Comparison of ENCODE assay signal across 18 cellular contexts in genomic region chr12:29510591-29511174, GRCh38. TPM values are rescaled to one million over a fixed set of nuclear protein-coding genes. Genes with fewer than 3 reads are reported as not detected.
DNase-seq lines count a peak whose midpoint lies in the region; ATAC-seq and TF ChIP-seq lines count a peak whose summit lies in the region.
"Had no signal": no experiment of that assay in that cellular context is flagged by ENCODE, and none has a peak within 500 bp of the region (broad histone marks: within the 10 kb centered on the region; RNA-seq: fewer than 3 reads in every experiment).

No MANE protein-coding gene starts in this region.

- H3K36me3 Mint-ChIP-seq in WTC11 (peaks cover 6% of the 10 kb centered on the region; the same call in 1 of the 2 replicates), nephron progenitor cell (ENCODE audit: low read depth) (no peaks in the 10 kb centered on the region)
- no peaks in the 10 kb centered on the region for H3K36me3 Mint-ChIP-seq in activated CD8-positive, alpha-beta T cell treated with anti-CD3 and anti-CD28 coated beads for 36 hours (ENCODE audit: low read depth)
- H3K36me3 Mint-ChIP-seq: CD4-positive, alpha-beta memory T cell had no signal

- H3K27ac Mint-ChIP-seq in WTC11 (peak overlapping the region; percentile 48; the same call in 1 of the 2 replicates), nephron progenitor cell (peak overlapping the region; percentile 10)
- no peak overlapping the region for H3K27ac Mint-ChIP-seq in activated CD8-positive, alpha-beta T cell treated with anti-CD3 and anti-CD28 coated beads for 36 hours

- H3K4me3 Mint-ChIP-seq in WTC11 (no peak overlapping the region), nephron progenitor cell (no peak overlapping the region)
- H3K4me3 Mint-ChIP-seq in activated CD8-positive, alpha-beta T cell treated with anti-CD3 and anti-CD28 coated beads for 36 hours = no peak overlapping the region
- H3K4me3 Mint-ChIP-seq: CD4-positive, alpha-beta memory T cell had no signal

- intact Hi-C loops in activated CD8-positive, alpha-beta T cell treated with anti-CD3 and anti-CD28 coated beads for 36 hours (cut with micrococcal nuclease) = no loop called here

- ATAC-seq in WTC11 (peak; percentile 34; the same call in 1 of the 2 replicates), GM18517 (IDR thresholded peaks at IDR 0.05; ENCODE audit: unreplicated experiment) (no peak)
- no peak for ATAC-seq in activated CD8-positive, alpha-beta T cell treated with anti-CD3 and anti-CD28 coated beads for 36 hours
- ATAC-seq: Right ventricle myocardium inferior had no signal

- peak; percentile 36 for DNase-seq in NCI-H1105 treated with DMSO at 0.1 percent for 48 hours (lab: John Stamatoyannopoulos, UW)
- no peak for DNase-seq in NCI-H1105 (lab: John Stamatoyannopoulos, UW)
- DNase-seq in WTC11 (ENCODE audit: low spot score) = no peak
- DNase-seq in fibroblast of peridontal ligament (ENCODE audit: extremely low read depth) = peak; percentile 14
- DNase-seq in nephron progenitor cell = no peak
- no peak for DNase-seq in NCI-H1417 treated with DMSO at 0.1 percent for 48 hours (lab: John Stamatoyannopoulos, UW)
- no peak for DNase-seq in activated CD8-positive, alpha-beta T cell treated with anti-CD3 and anti-CD28 coated beads for 36 hours
- DNase-seq: 8988T; Calu3; CD4-positive, alpha-beta memory T cell; NCI-H187 treated with DMSO at 0.1 percent for 48 hours; NCI-H226; NCI-H510A treated with DMSO at 0.1 percent for 48 hours; NCI-H82 had no signal

- H3K9me3 Mint-ChIP-seq in WTC11 (no peaks in the 10 kb centered on the region), nephron progenitor cell (no peaks in the 10 kb centered on the region)
- no peaks in the 10 kb centered on the region for H3K9me3 Mint-ChIP-seq in activated CD8-positive, alpha-beta T cell treated with anti-CD3 and anti-CD28 coated beads for 36 hours
- H3K9me3 Mint-ChIP-seq: CD4-positive, alpha-beta memory T cell had no signal

- H3K27me3 Mint-ChIP-seq in WTC11 (ENCODE audit: low read depth) (no peaks in the 10 kb centered on the region), nephron progenitor cell (ENCODE audit: low read depth, poor library complexity) (no peaks in the 10 kb centered on the region)
- H3K27me3 Mint-ChIP-seq in activated CD8-positive, alpha-beta T cell treated with anti-CD3 and anti-CD28 coated beads for 36 hours = peaks cover 15% of the 10 kb centered on the region

- POLR2A ChIA-PET in WTC11 (lab: Charles Lee) = no interaction called here
- POLR2A ChIA-PET in activated CD8-positive, alpha-beta T cell treated with anti-CD3 and anti-CD28 coated beads for 36 hours (lab: Charles Lee) = no interaction called here

- TF ChIP-seq CTCF in WTC11 (IDR thresholded peaks at IDR 0.05) = no peak
- no peak for TF ChIP-seq CTCF in nephron progenitor cell (IDR thresholded peaks at IDR 0.05)
- TF ChIP-seq CTCF in activated CD8-positive, alpha-beta T cell treated with anti-CD3 and anti-CD28 coated beads for 36 hours (IDR thresholded peaks at IDR 0.05) = no peak

- CTCF ChIA-PET in WTC11 (lab: Charles Lee) = interaction anchor here (0.8 kb wide), 1 partner anchor 209 kb away, joined by 3 read pairs; no protein-coding TSS in a partner anchor
- CTCF ChIA-PET in activated CD8-positive, alpha-beta T cell treated with anti-CD3 and anti-CD28 coated beads for 36 hours (lab: Charles Lee) = interaction anchor here (1.4 to 1.5 kb wide), 2 partner anchors 8 to 11 kb away, joined by 4 to 6 read pairs; no protein-coding TSS in a partner anchor

- peaks cover 2% of the 10 kb centered on the region; the same call in 1 of the 2 replicates for H3K4me1 Mint-ChIP-seq in WTC11
- peaks cover 16% of the 10 kb centered on the region for H3K4me1 Mint-ChIP-seq in nephron progenitor cell
- H3K4me1 Mint-ChIP-seq in activated CD8-positive, alpha-beta T cell treated with anti-CD3 and anti-CD28 coated beads for 36 hours (ENCODE audit: low read depth) = no peaks in the 10 kb centered on the region
- H3K4me1 Mint-ChIP-seq: CD4-positive, alpha-beta memory T cell had no signal

TF ChIP-seq in WTC11, 78 proteins besides CTCF, POLR2A, EP300 and RAD21:
- TF ChIP-seq IRF1 (CRISPR knock-in tag; IDR thresholded peaks at IDR 0.05) = no peak
- TF ChIP-seq AR (CRISPR knock-in tag; IDR thresholded peaks at IDR 0.05) = no peak
- no peak for TF ChIP-seq ZNF423 (CRISPR knock-in tag; IDR thresholded peaks at IDR 0.05)
- no peak for TF ChIP-seq STAT6 (CRISPR knock-in tag; conservative IDR thresholded peaks at IDR 0.05; ENCODE audit: low read depth)
- TF ChIP-seq ZNF416 (CRISPR knock-in tag; IDR thresholded peaks at IDR 0.05) = no peak

RNA-seq across cellular contexts. Expression of gene OVCH1, which starts 13.2 kb away (rescaled TPM):
- total RNA-seq in WTC11 (2021) = 0.04 to 0.25 TPM in 2 of 3 replicates, not detected in the other
- total RNA-seq in activated CD8-positive, alpha-beta T cell treated with anti-CD3 and anti-CD28 coated beads for 36 hours = not detected
- total RNA-seq: Calu3; CD4-positive, alpha-beta memory T cell; Daoy; SK-MEL-5 had no signal

Comparison
In these comparisons a context has a peak if more than half of its experiments do, and no peak if none do; other contexts are left out.
1. DNase-seq: peak in NCI-H1105 treated with DMSO at 0.1 percent for 48 hours (single experiment) and fibroblast of peridontal ligament (single experiment); none in NCI-H1105 (single experiment), WTC11 (single experiment), nephron progenitor cell (single experiment), NCI-H1417 treated with DMSO at 0.1 percent for 48 hours (single experiment) and activated CD8-positive, alpha-beta T cell treated with anti-CD3 and anti-CD28 coated beads for 36 hours (single experiment).